In the genomic region with DNA sequence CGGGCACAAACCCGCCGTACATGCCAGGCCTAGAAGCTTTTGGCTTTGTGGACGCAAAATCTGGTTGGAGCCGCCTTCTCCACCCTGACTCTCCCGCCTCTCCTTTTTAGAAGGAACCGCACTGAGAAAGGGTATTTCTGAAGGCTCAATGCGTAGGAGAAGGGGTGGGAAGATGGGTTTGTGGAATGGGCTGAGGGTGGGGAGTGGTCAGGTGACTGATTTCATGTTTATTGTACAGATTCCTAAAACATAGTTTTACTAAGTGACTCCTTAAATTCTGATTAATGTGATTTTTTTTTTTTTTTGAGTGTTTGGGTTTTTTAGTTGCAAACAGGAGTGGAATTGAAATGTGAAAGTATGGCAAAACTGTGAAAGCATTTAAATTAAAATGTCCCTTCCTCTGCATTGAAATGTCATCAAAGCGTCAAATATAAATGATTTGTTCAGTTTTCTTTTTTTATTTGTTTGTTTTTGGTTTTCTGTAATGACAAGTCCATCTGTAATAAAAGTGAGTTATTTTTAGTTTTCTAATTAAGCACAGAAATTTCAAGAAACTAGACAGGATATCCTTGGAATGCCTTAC, we compare ENCODE assay signal across 8 cellular contexts. TPM values are rescaled to one million over a fixed set of nuclear protein-coding genes. Genes with fewer than 3 reads are reported as not detected.
A peak's percentile ranks its signal among the peaks of the same experiment; 100 is the strongest.
DNase-seq lines count a peak whose midpoint lies in the region; ATAC-seq, FAIRE-seq and TF ChIP-seq lines count a peak whose summit lies in the region.

No MANE protein-coding gene starts in this region.

- H3K27me3 ChIP-seq in cardiac muscle cell, result no peaks in the 10 kb centered on the region
- H3K27me3 ChIP-seq in GM12878 (replicated peaks in 1 of 2; ENCODE audit: control insufficient read depth in 2 of 2, insufficient read depth in 2 of 2, low read length in 1 of 2), result no peaks in the 10 kb centered on the region
- no peaks in the 10 kb centered on the region for H3K27me3 ChIP-seq in lung (ENCODE audit: control insufficient read depth, insufficient read depth)

- no TSS peak for BruUV-seq in GM12878 (replicated peaks; lab: Mats Ljungman, UMichigan)

- CTCF ChIA-PET in GM12878 (lab: Yijun Ruan, JAX), result interaction anchor here (2.9 to 8.7 kb wide), 2 partner anchors 15 to 89 kb away, joined by 14 to 85 read pairs; no protein-coding TSS in a partner anchor

- no peak for TF ChIP-seq EP300 in GM12878 (IDR thresholded peaks at IDR 0.05; ENCODE audit: borderline replicate concordance in 1 of 2, control insufficient read depth in 1 of 2, low read depth in 2 of 2, low read length in 2 of 2)

- peak overlapping the region; percentile 82 for H3K4me2 ChIP-seq in GM12878 (ENCODE audit: control insufficient read depth, insufficient read depth)

- peak; percentile 22 for TF ChIP-seq POLR2A in GM12878 (IDR thresholded peaks at IDR 0.05; ENCODE audit: low read depth, low read length)

- H3K36me3 ChIP-seq in cardiac muscle cell (peaks cover 3% of the 10 kb centered on the region), GM12878 (ENCODE audit: control insufficient read depth in 2 of 2, insufficient read depth in 2 of 2, low read length in 1 of 2) (no peaks in the 10 kb centered on the region; a peak in 1 of 4 replicates), lung (ENCODE audit: control insufficient read depth in 2 of 2, insufficient read depth in 2 of 2, low read length in 2 of 2) (peaks cover 4% of the 10 kb centered on the region in 2 donors), urinary bladder (ENCODE audit: insufficient read depth) (no peaks in the 10 kb centered on the region)

- H3K27ac ChIP-seq in cardiac muscle cell (peak overlapping the region; percentile 98), GM12878 (ENCODE audit: control insufficient read depth, insufficient read depth) (peak overlapping the region; percentile 98), lung (ENCODE audit: low read depth in 1 of 2, low read length in 1 of 2) (peak overlapping the region; percentile 97 to 98), urinary bladder (ENCODE audit: low read depth) (peak overlapping the region; percentile 86)

- DNase-seq in cardiac muscle cell (ENCODE audit: low read depth in 1 of 2, low spot score in 1 of 2) (no peak), left ventricle myocardium superior (no peak), GM12878 (ENCODE audit: low read depth, low spot score) (no peak), lung (ENCODE audit: low spot score) (no peak), SIG-M5 (lab: John Stamatoyannopoulos, UW) (no peak), NCI-H1694 treated with DMSO at 0.1 percent for 48 hours (lab: John Stamatoyannopoulos, UW) (no peak)

- no peak for TF ChIP-seq RAD21 in GM12878 (IDR thresholded peaks at IDR 0.05; ENCODE audit: insufficient read depth, low read depth, low read length)

- H3K4me3 ChIP-seq in cardiac muscle cell (peak overlapping the region; percentile 58), GM12878 (peak overlapping the region; percentile 81), lung (peak overlapping the region; percentile 41), urinary bladder (ENCODE audit: low read depth, low read length) (peak overlapping the region; percentile 99)

- no peaks in the 10 kb centered on the region for H3K9me3 ChIP-seq in cardiac muscle cell (ENCODE audit: low read depth)
- no peaks in the 10 kb centered on the region for H3K9me3 ChIP-seq in GM12878 (replicated peaks; ENCODE audit: control insufficient read depth, insufficient read depth, low read length)
- no peaks in the 10 kb centered on the region for H3K9me3 ChIP-seq in lung (ENCODE audit: control insufficient read depth in 2 of 2, insufficient read depth in 1 of 2, low read length in 1 of 2)

- 0% methylated on average over 9 of the region's 9 CpGs for WGBS in GM12878 (ENCODE audit: insufficient coverage, insufficient replicate concordance, low lambda C conversion rate, missing lambda C conversion rate)
- WGBS in lung, 2 donors, result 4% methylated on average over 9 of the region's 9 CpGs
- 1% methylated on average over 9 of the region's 9 CpGs for WGBS in urinary bladder

- in situ Hi-C loops in GM12878 (cut with MboI), result loop anchor here (5.0 kb wide), 1 partner anchor 284 kb away; a partner anchor contains a TSS

- H4K20me1 ChIP-seq in GM12878 (ENCODE audit: control insufficient read depth, insufficient read depth), result no peaks in the 10 kb centered on the region

- POLR2A ChIA-PET in GM12878 (lab: Charles Lee), result interaction anchor here (0.5 to 3.5 kb wide), 6 partner anchors 15 to 446 kb away, joined by 3 to 31 read pairs (median 5); a partner anchor contains a TSS

- peaks cover 38% of the 10 kb centered on the region for H3K79me2 ChIP-seq in GM12878 (ENCODE audit: control insufficient read depth, insufficient read depth, low read length)

- H3K4me1 ChIP-seq in cardiac muscle cell (ENCODE audit: low read depth) (peaks cover 22% of the 10 kb centered on the region), GM12878 (ENCODE audit: control insufficient read depth, insufficient read depth, low read length) (peaks cover 12% of the 10 kb centered on the region), lung (ENCODE audit: control insufficient read depth in 2 of 2, insufficient read depth in 2 of 2, low read length in 2 of 2) (peaks cover 2 to 8% of the 10 kb centered on the region in 2 donors), urinary bladder (ENCODE audit: insufficient read depth) (no peaks in the 10 kb centered on the region)

- peak overlapping the region; percentile 96 for H3K9ac ChIP-seq in GM12878 (ENCODE audit: control insufficient read depth, insufficient read depth, low read length)

- intact Hi-C loops in left ventricle myocardium superior (cut with micrococcal nuclease), result no loop called here
- intact Hi-C loops in GM12878 (cut with micrococcal nuclease; ENCODE audit: unreplicated experiment), result loop anchor here (5.0 to 10.0 kb wide), 2 partner anchors 184 to 387 kb away; no protein-coding TSS in a partner anchor

- SMC1A ChIA-PET in GM12878 (lab: Charles Lee; ENCODE audit: uncharacterized antibody, unreplicated experiment), result interaction anchor here (0.7 to 2.0 kb wide), 4 partner anchors 13 to 150 kb away, joined by 3 to 10 read pairs (median 3); no protein-coding TSS in a partner anchor

- RAD21 ChIA-PET in GM12878 (lab: Charles Lee; ENCODE audit: unreplicated experiment), result interaction anchor here (1.1 kb wide), 1 partner anchor 82 kb away, joined by 3 read pairs; no protein-coding TSS in a partner anchor

- peak overlapping the region; percentile 30 for H2AFZ ChIP-seq in GM12878 (ENCODE audit: control insufficient read depth, low read depth, low read length)

- no peak for TF ChIP-seq CTCF in cardiac muscle cell (IDR thresholded peaks at IDR 0.05; ENCODE audit: low read depth, low read length)
- TF ChIP-seq CTCF in GM12878 (IDR thresholded peaks at IDR 0.05 in 2 of 3, conservative IDR thresholded peaks at IDR 0.05 in 1 of 3; ENCODE audit: control insufficient read depth in 2 of 3, extremely low read depth in 1 of 3, insufficient read depth in 1 of 3, low read depth in 3 of 3, low read length in 3 of 3), result no peak
- TF ChIP-seq CTCF in lung (IDR thresholded peaks at IDR 0.05; ENCODE audit: control extremely low read depth, extremely low read depth), result no peak

- no peak for ATAC-seq in left ventricle myocardium superior
- ATAC-seq in GM12878, result no peak
- ATAC-seq in lung (ENCODE audit: insufficient read depth, low FRiP score), result no peak
- ATAC-seq in GM19324 (IDR thresholded peaks at IDR 0.05; ENCODE audit: low FRiP score, unreplicated experiment), result no peak

- no peak for FAIRE-seq in GM12878 (lab: Jason Lieb, UNC)

RNA-seq across cellular contexts. Expression of a gene that starts 1.8 kb away (rescaled TPM):
- total RNA-seq in cardiac muscle cell (17.1 and 35.4 TPM in 2 replicates), left ventricle myocardium superior (107 TPM), GM12878 (2014; rRNA removed) (4.4 and 5.0 TPM in 2 replicates), GM12878 (2014; rRNA removed; fragmentation: Illumina TruSeq; extraction: Trizol) (7.7 and 8.2 TPM in 2 replicates), GM12878 (2021) (16.9 and 19.6 TPM in 2 replicates), lung (10 to 100 TPM; 28.4 to 75.5 TPM), urinary bladder (47.4 TPM)
- polyA plus RNA-seq in cardiac muscle cell (29.9 and 46.1 TPM in 2 replicates), GM12878 (2011; rRNA removed) (9.4 and 10.7 TPM in 2 replicates), GM12878 (2014; fragmentation: Illumina TruSeq; extraction: Trizol) (9.6 TPM in 2 replicates), GM12878 (2014; fragmentation: Nextera tagmentation; extraction: Ambion mirVana) (10 to 100 TPM; 19.5 to 28.3 TPM), GM12878 (2014; rRNA removed) (8.9 and 10.4 TPM in 2 replicates), GM12878 (2016; fragmentation: Nextera tagmentation; extraction: Ambion mirVana) (10 to 100 TPM; 30.6 to 32.4 TPM), lung (10 to 100 TPM; 15.3 to 30.5 TPM), urinary bladder (41.3 TPM)
- 6.5 and 6.7 TPM in 2 replicates for total RNA-seq in GM12878 (2013; cell fraction: nucleolus; rRNA removed)
- 6.9 TPM for polyA plus RNA-seq in GM12878 (2011; ENCODE audit: low read depth)
- 7.4 and 7.6 TPM in 2 replicates for polyA plus RNA-seq in GM12878 (2011; cell fraction: cytosol; rRNA removed)
- 9.3 and 10.2 TPM in 2 replicates for polyA plus RNA-seq in GM12878 (2011; cell fraction: nucleus; rRNA removed)
- 10.3 and 11.4 TPM in 2 replicates for polyA plus RNA-seq in GM12878 (2012)
- 11.0 and 13.5 TPM in 2 replicates for polyA minus RNA-seq in GM12878 (2011; rRNA and poly(A)+ RNA removed)
- polyA minus RNA-seq in GM12878 (2011; cell fraction: cytosol; rRNA and poly(A)+ RNA removed), result 8.3 and 9.1 TPM in 2 replicates
- polyA minus RNA-seq in GM12878 (2011; cell fraction: nucleus; rRNA and poly(A)+ RNA removed), result 16.7 and 31.4 TPM in 2 replicates

RNA-seq across cellular contexts. Expression of a gene that starts 32.6 kb away (rescaled TPM):
- total RNA-seq in cardiac muscle cell (0.18 TPM in 1 of 2 replicates, not detected in the other), left ventricle myocardium superior (0.07 TPM), GM12878 (2014; rRNA removed) (0.06 TPM in 1 of 2 replicates, not detected in the other), GM12878 (2014; rRNA removed; fragmentation: Illumina TruSeq; extraction: Trizol) (not detected in 2 replicates), GM12878 (2021) (0.05 TPM in 1 of 2 replicates, not detected in the other), lung (under 1 TPM; 0.06 to 0.31 TPM), urinary bladder (0.37 TPM)
- polyA plus RNA-seq in cardiac muscle cell (0.34 and 0.40 TPM in 2 replicates), GM12878 (2011; rRNA removed) (not detected in 2 replicates), GM12878 (2014; fragmentation: Illumina TruSeq; extraction: Trizol) (not detected in 2 replicates), GM12878 (2014; fragmentation: Nextera tagmentation; extraction: Ambion mirVana) (not detected), GM12878 (2014; rRNA removed) (not detected in 2 replicates), GM12878 (2016; fragmentation: Nextera tagmentation; extraction: Ambion mirVana) (not detected), lung (under 1 TPM; 0.01 to 0.20 TPM), urinary bladder (0.32 TPM)
- not detected in 2 replicates for total RNA-seq in GM12878 (2013; cell fraction: nucleolus; rRNA removed)
- polyA plus RNA-seq in GM12878 (2011; ENCODE audit: low read depth), result not detected
- polyA plus RNA-seq in GM12878 (2011; cell fraction: cytosol; rRNA removed), result not detected in 2 replicates
- polyA plus RNA-seq in GM12878 (2011; cell fraction: nucleus; rRNA removed), result not detected in 2 replicates
- polyA plus RNA-seq in GM12878 (2012), result not detected in 2 replicates
- polyA minus RNA-seq in GM12878 (2011; rRNA and poly(A)+ RNA removed), result not detected in 2 replicates
- not detected in 2 replicates for polyA minus RNA-seq in GM12878 (2011; cell fraction: cytosol; rRNA and poly(A)+ RNA removed)
- polyA minus RNA-seq in GM12878 (2011; cell fraction: nucleus; rRNA and poly(A)+ RNA removed), result not detected in 2 replicates

Comparison
In these comparisons a context has a peak if more than half of its experiments do, and no peak if none do; other contexts are left out.
1. H3K4me3 ChIP-seq: peak in every context shown above with its lines; median percentile 99 in urinary bladder; 81 in GM12878; 58 in cardiac muscle cell; 41 in lung.